In genomic region chr20:38806855-38807655, GRCh38 we compare ENCODE assay signal across 9 cellular contexts. TPM values are rescaled to one million over a fixed set of nuclear protein-coding genes. Genes with fewer than 3 reads are reported as not detected.
DNase-seq lines count a peak whose midpoint lies in the region; ATAC-seq, FAIRE-seq and TF ChIP-seq lines count a peak whose summit lies in the region.
"Had no signal": no experiment of that assay in that cellular context is flagged by ENCODE, and none has a peak within 500 bp of the region (broad histone marks: within the 10 kb centered on the region; RNA-seq: fewer than 3 reads in every experiment).

No MANE protein-coding gene starts in this region.

- H2BK120ac ChIP-seq in H1 (replicated peaks; ENCODE audit: low read depth, low read length) (no peak overlapping the region), trophoblast cell (ENCODE audit: insufficient read depth, low read length, poor library complexity) (no peak overlapping the region)

- H2BK20ac ChIP-seq in H1 (ENCODE audit: low read length) = no peak overlapping the region

- peaks cover 18% of the 10 kb centered on the region; the same call in 1 of the 2 replicates for H3K23me2 ChIP-seq in H1 (ENCODE audit: low read depth, low read length)

- H3K36me3 Mint-ChIP-seq in HFFc6 (ENCODE audit: low read depth) = no peaks in the 10 kb centered on the region

- no peak overlapping the region for H2AK5ac ChIP-seq in H1 (ENCODE audit: low read depth, low read length)
- H2AK5ac ChIP-seq in trophoblast cell (ENCODE audit: low read length) = no peak overlapping the region

- no peak for TF ChIP-seq RAD21 in H1 (IDR thresholded peaks at IDR 0.05 in 1 of 2, conservative IDR thresholded peaks at IDR 0.05 in 1 of 2; ENCODE audit: low read depth in 2 of 2, low read length in 2 of 2)

- H4K8ac ChIP-seq in H1 (ENCODE audit: extremely low read depth, insufficient read depth, low read length) (no peak overlapping the region), trophoblast cell (ENCODE audit: low read depth, low read length) (no peak overlapping the region)

- no peak overlapping the region for H3K27ac ChIP-seq in H1 (ENCODE audit: low read depth, low read length)
- no peak overlapping the region for H3K27ac ChIP-seq in trophoblast cell (ENCODE audit: low read depth, low read length)

- CTCF ChIA-PET in H1 (lab: Charles Lee; ENCODE audit: partially characterized antibody) = interaction anchor here (0.7 to 4.3 kb wide), 12 partner anchors 10 to 88 kb away, joined by 3 to 18 read pairs (median 5); no protein-coding TSS in a partner anchor

- H3K18ac ChIP-seq in H1 (ENCODE audit: extremely low read depth, low read length) = no peak overlapping the region
- no peak overlapping the region for H3K18ac ChIP-seq in trophoblast cell (ENCODE audit: low read length)

- H2BK15ac ChIP-seq in H1 (ENCODE audit: low read length) = 0 out of 2 replicates have a peak overlapping the region, but pooled peaks have one; percentile 31

- peak overlapping the region; percentile 62 to 87 (median 63) for H3K4me3 ChIP-seq in H1 (ENCODE audit: extremely low read depth in 1 of 4, insufficient read depth in 2 of 4, low read depth in 3 of 4, low read length in 4 of 4)
- H3K4me3 ChIP-seq in trophoblast cell (ENCODE audit: low read depth, low read length) = no peak overlapping the region

- peaks cover 4 to 25% (median 17%) of the 10 kb centered on the region in 4 experiments; a peak in 6 of 7 replicates for H3K27me3 ChIP-seq in H1 (replicated peaks in 1 of 4; ENCODE audit: control insufficient read depth in 3 of 4, extremely low read depth in 1 of 4, insufficient read depth in 3 of 4, low read length in 3 of 4)
- H3K27me3 ChIP-seq in trophoblast cell (ENCODE audit: insufficient read depth, low read length) = peaks cover 23% of the 10 kb centered on the region

- H3K79me1 ChIP-seq in H1 (ENCODE audit: low read depth, low read length) = no peaks in the 10 kb centered on the region; the same call in 1 of the 2 replicates
- no peaks in the 10 kb centered on the region for H3K79me1 ChIP-seq in trophoblast cell (ENCODE audit: low read length)

- H3K23ac ChIP-seq in H1 (ENCODE audit: insufficient read length) = no peak overlapping the region
- H3K23ac ChIP-seq in trophoblast cell (ENCODE audit: low read length) = no peak overlapping the region

- ATAC-seq in GM21723 (IDR thresholded peaks at IDR 0.05; ENCODE audit: unreplicated experiment) = peak; percentile 34
- ATAC-seq in activated CD4-positive, CD25-positive, alpha-beta regulatory T cell treated with anti-CD3 and anti-CD28 coated beads, Interleukin-2, amount 50 U/mL, for 24 hours = peak; percentile 18 to 30
- no peak for ATAC-seq in HG03457 (IDR thresholded peaks at IDR 0.05; ENCODE audit: unreplicated experiment)
- no peak for ATAC-seq in HG03460 (IDR thresholded peaks at IDR 0.05; ENCODE audit: unreplicated experiment)

- H3K9me3 ChIP-seq in H1 (ENCODE audit: insufficient read depth in 2 of 2, low read depth in 1 of 2, low read length in 1 of 2) = no peaks in the 10 kb centered on the region
- peaks cover 3% of the 10 kb centered on the region for H3K9me3 ChIP-seq in trophoblast cell (ENCODE audit: insufficient read depth, low read depth, low read length)

- no peak overlapping the region for H4K12ac ChIP-seq in trophoblast cell (ENCODE audit: low read depth, low read length)

- H3K14ac ChIP-seq in H1 (ENCODE audit: insufficient read length) = no peak overlapping the region
- H3K14ac ChIP-seq in trophoblast cell (ENCODE audit: low read length) = no peak overlapping the region

- H3K4me1 ChIP-seq in H1 (replicated peaks in 1 of 4; ENCODE audit: control insufficient read depth in 3 of 4, insufficient read depth in 4 of 4, low read length in 3 of 4) (peaks cover 13 to 18% (median 15%) of the 10 kb centered on the region in 4 experiments), trophoblast cell (ENCODE audit: control insufficient read depth in 1 of 2, insufficient read depth in 2 of 2, low read length in 2 of 2) (peaks cover 7 to 13% of the 10 kb centered on the region in 2 experiments)

- H3K4me2 ChIP-seq in H1 (ENCODE audit: insufficient read depth in 1 of 2, low read depth in 2 of 2, low read length in 2 of 2) (peak overlapping the region; percentile 83 to 87), trophoblast cell (ENCODE audit: low read length) (peak overlapping the region; percentile 91)

- H4K91ac ChIP-seq in H1 (replicated peaks; ENCODE audit: insufficient read length, low read length) (no peak overlapping the region), trophoblast cell (ENCODE audit: low read depth, low read length) (no peak overlapping the region)

- H3K79me2 ChIP-seq in H1 (ENCODE audit: control insufficient read depth in 1 of 2, insufficient read depth in 2 of 2, low read length in 2 of 2) = no peaks in the 10 kb centered on the region
- H3K79me2 ChIP-seq in trophoblast cell (ENCODE audit: control insufficient read depth, insufficient read depth, low read length, poor library complexity) = no peaks in the 10 kb centered on the region

- peaks cover 0 to 2% of the 10 kb centered on the region in 2 experiments for H4K20me1 ChIP-seq in H1 (replicated peaks in 1 of 2; ENCODE audit: control insufficient read depth in 1 of 2, insufficient read depth in 2 of 2, low read length in 2 of 2)

- TF ChIP-seq EP300 in H1 (IDR thresholded peaks at IDR 0.05; ENCODE audit: borderline replicate concordance in 1 of 2, low read depth in 2 of 2, low read length in 2 of 2) = no peak

- POLR2A ChIA-PET in H1 (lab: Charles Lee; ENCODE audit: partially characterized antibody) = interaction anchor here (1.2 to 2.8 kb wide), 7 partner anchors 9 to 53 kb away, joined by 4 to 18 read pairs (median 6); no protein-coding TSS in a partner anchor

- no peak overlapping the region for H4K5ac ChIP-seq in H1 (ENCODE audit: insufficient read length, low read depth, low read length)

- TF ChIP-seq POLR2A in H1 (IDR thresholded peaks at IDR 0.05; ENCODE audit: control extremely low read depth in 1 of 2, low read depth in 2 of 2, low read length in 2 of 2) = no peak

- H2BK5ac ChIP-seq in H1 (ENCODE audit: low read depth, low read length) (no peak overlapping the region), trophoblast cell (ENCODE audit: low read depth, low read length, poor library complexity) (no peak overlapping the region)

- no peak overlapping the region for H2BK12ac ChIP-seq in H1 (ENCODE audit: low read depth, low read length)
- H2BK12ac ChIP-seq in trophoblast cell (ENCODE audit: low read length) = no peak overlapping the region

- H3K9ac ChIP-seq in H1 (replicated peaks in 1 of 4; ENCODE audit: extremely low read depth in 1 of 4, low read depth in 3 of 4, low read length in 3 of 4) (no peak overlapping the region; a peak in 2 of 7 replicates), trophoblast cell (ENCODE audit: low read length) (no peak overlapping the region)

- peaks cover 54% of the 10 kb centered on the region for H3K27me3 Mint-ChIP-seq in HFFc6 (ENCODE audit: insufficient read depth)

- DNase-seq in Ammon's horn (ENCODE audit: low spot score) (peak; percentile 58), H1 (ENCODE audit: low read depth in 1 of 2, low spot score in 2 of 2) (peak in 1 of 2 experiments; percentile 64), trophoblast cell (no peak), HFFc6 (no peak)

- H3K4me1 Mint-ChIP-seq in HFFc6 (ENCODE audit: low read depth) = no peaks in the 10 kb centered on the region

- H2AFZ ChIP-seq in H1 (ENCODE audit: low read length) (0 out of 2 replicates have a peak overlapping the region, but pooled peaks have one; percentile 19), trophoblast cell (ENCODE audit: insufficient read depth, low read length, poor library complexity) (no peak overlapping the region)

- no peak overlapping the region for H3K4me3 Mint-ChIP-seq in HFFc6

- H3K36me3 ChIP-seq in H1 (ENCODE audit: control insufficient read depth in 2 of 4, insufficient read depth in 4 of 4, low read length in 3 of 4) (no peaks in the 10 kb centered on the region), trophoblast cell (ENCODE audit: control insufficient read depth in 1 of 2, insufficient read depth in 2 of 2, low read length in 2 of 2) (no peaks in the 10 kb centered on the region)

- 18% methylated on average over 32 of the region's 32 CpGs; no CpG with 5 or more reads in 1 of the 2 experiments for WGBS in H1 (ENCODE audit: extremely low coverage in 1 of 2, insufficient coverage in 1 of 2, insufficient read length in 1 of 2, insufficient replicate concordance in 2 of 2, low coverage in 1 of 2, low lambda C conversion rate in 2 of 2, missing lambda C conversion rate in 1 of 2), 2 experiments
- no CpG with 5 or more reads among the region's 32 CpGs for WGBS in trophoblast cell (ENCODE audit: extremely low coverage, insufficient coverage, insufficient read length)

- H3K27ac Mint-ChIP-seq in HFFc6 = no peak overlapping the region

- H3K4ac ChIP-seq in H1 (replicated peaks; ENCODE audit: insufficient read length, low read depth, low read length) (no peak overlapping the region), trophoblast cell (ENCODE audit: low read depth, low read length) (no peak overlapping the region)

- FAIRE-seq in H1 (lab: Jason Lieb, UNC) = no peak
- FAIRE-seq: bronchial epithelial cell had no signal

- no peak overlapping the region for H3K56ac ChIP-seq in H1 (replicated peaks; ENCODE audit: insufficient read length, low read depth, low read length)

- no peaks in the 10 kb centered on the region for H3K9me3 Mint-ChIP-seq in HFFc6

- TF ChIP-seq CTCF in H1 (IDR thresholded peaks at IDR 0.05; ENCODE audit: control extremely low read depth in 1 of 3, insufficient read depth in 1 of 3, low read depth in 1 of 3, low read length in 3 of 3) (no peak), HFFc6 (IDR thresholded peaks at IDR 0.05) (no peak)

RNA-seq across cellular contexts. Expression of gene PPP1R16B, which starts 1.6 kb away (rescaled TPM):
- 8.9 and 9.7 TPM in 2 replicates for total RNA-seq in H1 (2021; fragmentation: NEBNext Ultra II Directional; extraction: Animal tissue kit (Norgen Biotek cat#: 25700))
- 2.6 and 3.8 TPM in 2 replicates for polyA plus RNA-seq in H1 (2011; rRNA removed)
- polyA plus RNA-seq in H1 (2011; cell fraction: cytosol; rRNA removed) = 3.9 TPM
- polyA plus RNA-seq in H1 (2011; cell fraction: nucleus; rRNA removed) = 7.3 TPM
- polyA plus RNA-seq in H1 (2012, experiment 1 of 2) = 3.3 to 4.7 TPM (median 4.1 TPM) in 4 replicates
- 5.1 TPM for polyA plus RNA-seq in H1 (2012, experiment 2 of 2)
- polyA plus RNA-seq in H1 (2013, experiment 1 of 2) = 7.4 TPM
- 7.5 TPM for polyA plus RNA-seq in H1 (2013, experiment 2 of 2)
- polyA minus RNA-seq in H1 (2011; rRNA and poly(A)+ RNA removed) = 7.7 and 10.3 TPM in 2 replicates
- 3.9 TPM for polyA minus RNA-seq in H1 (2011; cell fraction: cytosol; rRNA and poly(A)+ RNA removed)
- 3.4 TPM for polyA minus RNA-seq in H1 (2011; cell fraction: nucleus; rRNA and poly(A)+ RNA removed)
- 0.03 and 0.04 TPM in 2 replicates for polyA plus RNA-seq in trophoblast cell (2013)
- not detected for total RNA-seq in HFFc6 (2021; fragmentation: NEBNext Ultra II Directional; extraction: Animal tissue kit (Norgen Biotek cat#: 25700))

RNA-seq across cellular contexts. Expression of gene ACTR5, which starts 58.8 kb away (rescaled TPM):
- total RNA-seq in H1 (2021; fragmentation: NEBNext Ultra II Directional; extraction: Animal tissue kit (Norgen Biotek cat#: 25700)) = 14.1 and 14.4 TPM in 2 replicates
- 10.4 and 11.7 TPM in 2 replicates for polyA plus RNA-seq in H1 (2011; rRNA removed)
- polyA plus RNA-seq in H1 (2011; cell fraction: cytosol; rRNA removed) = 12.6 TPM
- polyA plus RNA-seq in H1 (2011; cell fraction: nucleus; rRNA removed) = 19.7 TPM
- polyA plus RNA-seq in H1 (2012, experiment 1 of 2) = 10.0 to 12.0 TPM (median 11.3 TPM) in 4 replicates
- polyA plus RNA-seq in H1 (2012, experiment 2 of 2) = 10.4 TPM
- polyA plus RNA-seq in H1 (2013, experiment 1 of 2) = 9.9 TPM
- 9.2 TPM for polyA plus RNA-seq in H1 (2013, experiment 2 of 2)
- polyA minus RNA-seq in H1 (2011; rRNA and poly(A)+ RNA removed) = 10.7 and 11.4 TPM in 2 replicates
- polyA minus RNA-seq in H1 (2011; cell fraction: cytosol; rRNA and poly(A)+ RNA removed) = 6.6 TPM
- 9.6 TPM for polyA minus RNA-seq in H1 (2011; cell fraction: nucleus; rRNA and poly(A)+ RNA removed)
- 4.7 and 4.8 TPM in 2 replicates for polyA plus RNA-seq in trophoblast cell (2013)
- total RNA-seq in HFFc6 (2021; fragmentation: NEBNext Ultra II Directional; extraction: Animal tissue kit (Norgen Biotek cat#: 25700)) = 1 to 10 TPM; 3.2 to 4.3 (median 3.8) TPM

Comparison
In these comparisons a context has a peak if more than half of its experiments do, and no peak if none do; other contexts are left out.
1. ATAC-seq: peak in GM21723 (single experiment) and activated CD4-positive, CD25-positive, alpha-beta regulatory T cell treated with anti-CD3 and anti-CD28 coated beads, Interleukin-2, amount 50 U/mL, for 24 hours (2 of 2); none in HG03457 (single experiment) and HG03460 (single experiment).